Comparison of ENCODE assay signal across 15 cellular contexts in the genomic region with DNA sequence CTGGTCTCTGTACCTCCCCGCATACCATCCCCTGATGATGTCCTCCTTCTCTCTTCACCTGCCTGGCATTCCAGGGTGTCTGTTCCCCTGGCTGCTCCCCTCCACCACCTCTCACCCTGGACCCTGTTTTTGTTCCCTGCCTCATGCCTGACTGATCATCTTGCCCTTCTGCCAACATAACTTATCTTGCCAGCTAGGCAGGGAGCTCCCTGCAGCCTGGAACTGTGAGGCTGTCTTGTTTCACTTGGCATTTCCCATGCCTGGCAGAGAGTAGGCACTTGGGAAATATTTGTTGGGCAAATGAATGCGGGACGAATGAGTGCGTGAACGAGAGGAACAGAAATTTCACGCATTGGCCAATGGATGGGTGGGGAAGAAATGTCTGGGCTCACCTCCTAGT. TPM values are rescaled to one million over a fixed set of nuclear protein-coding genes. Genes with fewer than 3 reads are reported as not detected.
"Had no signal": no experiment of that assay in that cellular context is flagged by ENCODE, and none has a peak within 500 bp of the region (broad histone marks: within the 10 kb centered on the region; RNA-seq: fewer than 3 reads in every experiment).

No MANE protein-coding gene starts in this region.

RNA-seq across cellular contexts. Expression of a gene that starts 7.3 kb away (rescaled TPM):
- total RNA-seq: kidney epithelial cell; left colon; left lobe of liver; lung; lung microvascular endothelial cell; mammary epithelial cell; mesothelial cell of epicardium; naive thymus-derived CD8-positive, alpha-beta T cell had no signal
- polyA plus RNA-seq: immature natural killer cell; keratinocyte; mammary epithelial cell; naive thymus-derived CD4-positive, alpha-beta T cell; naive thymus-derived CD8-positive, alpha-beta T cell had no signal

RNA-seq across cellular contexts. Expression of a gene that starts 11.5 kb away (rescaled TPM):
- total RNA-seq: kidney; kidney epithelial cell; lung microvascular endothelial cell; mammary epithelial cell; mesothelial cell of epicardium; mucosa of gallbladder; naive thymus-derived CD8-positive, alpha-beta T cell had no signal
- polyA plus RNA-seq: keratinocyte; mammary epithelial cell; naive thymus-derived CD4-positive, alpha-beta T cell; naive thymus-derived CD8-positive, alpha-beta T cell had no signal

RNA-seq across cellular contexts. Expression of a gene that starts 30.3 kb away (rescaled TPM):
- total RNA-seq: kidney epithelial cell; left ventricle myocardium inferior; lower leg skin; lung microvascular endothelial cell; mammary epithelial cell; mesothelial cell of epicardium; mucosa of gallbladder; naive thymus-derived CD4-positive, alpha-beta T cell; naive thymus-derived CD8-positive, alpha-beta T cell had no signal
- polyA plus RNA-seq: immature natural killer cell; keratinocyte; mammary epithelial cell; naive thymus-derived CD4-positive, alpha-beta T cell; naive thymus-derived CD8-positive, alpha-beta T cell had no signal
